Comparison of ENCODE assay signal across 1 cellular context in genomic region chr15:30065025-30065801, GRCh38.
TF ChIP-seq lines count a peak whose summit lies in the region.

No MANE protein-coding gene starts in this region.

TF ChIP-seq in H1, 55 proteins besides CTCF, POLR2A, EP300 and RAD21 (continued from another document):
- no peak for TF ChIP-seq USF2 (IDR thresholded peaks at IDR 0.05; ENCODE audit: low read length)
- no peak for TF ChIP-seq EGR1 (IDR thresholded peaks at IDR 0.05; ENCODE audit: borderline replicate concordance, low read depth, low read length)
- no peak for TF ChIP-seq JUND (IDR thresholded peaks at IDR 0.05; ENCODE audit: low read length)
- no peak for TF ChIP-seq BCL11A (IDR thresholded peaks at IDR 0.05; ENCODE audit: low read depth in 2 of 2, low read length in 2 of 2)
- TF ChIP-seq ASH2L (IDR thresholded peaks at IDR 0.05; ENCODE audit: low read length), result no peak
